1 cellular context compared by ENCODE assay signal in genomic region chr12:104569348-104570173, GRCh38.
A peak's percentile ranks its signal among the peaks of the same experiment; 100 is the strongest.
TF ChIP-seq lines count a peak whose summit lies in the region.

No MANE protein-coding gene starts in this region.

TF ChIP-seq in GM12878, 131 proteins besides CTCF, POLR2A, EP300 and RAD21 (continued from another document and continues in another):
- TF ChIP-seq E2F8 (IDR thresholded peaks at IDR 0.05; ENCODE audit: low read depth, partially characterized antibody) = no peak
- 0 out of 2 replicates have a peak, but pooled peaks have one; percentile 59 for TF ChIP-seq GATAD2B (conservative IDR thresholded peaks at IDR 0.05; ENCODE audit: low read depth)
- TF ChIP-seq, protein P1, sequence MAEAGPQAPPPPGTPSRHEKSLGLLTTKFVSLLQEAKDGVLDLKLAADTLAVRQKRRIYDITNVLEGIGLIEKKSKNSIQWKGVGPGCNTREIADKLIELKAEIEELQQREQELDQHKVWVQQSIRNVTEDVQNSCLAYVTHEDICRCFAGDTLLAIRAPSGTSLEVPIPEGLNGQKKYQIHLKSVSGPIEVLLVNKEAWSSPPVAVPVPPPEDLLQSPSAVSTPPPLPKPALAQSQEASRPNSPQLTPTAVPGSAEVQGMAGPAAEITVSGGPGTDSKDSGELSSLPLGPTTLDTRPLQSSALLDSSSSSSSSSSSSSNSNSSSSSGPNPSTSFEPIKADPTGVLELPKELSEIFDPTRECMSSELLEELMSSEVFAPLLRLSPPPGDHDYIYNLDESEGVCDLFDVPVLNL (IDR thresholded peaks at IDR 0.05; ENCODE audit: low read depth, low read length) = no peak
- no peak for TF ChIP-seq SUPT20H (IDR thresholded peaks at IDR 0.05; ENCODE audit: borderline replicate concordance, control insufficient read depth, low read depth, low read length)
- no peak for TF ChIP-seq TCF3 (IDR thresholded peaks at IDR 0.05; ENCODE audit: borderline replicate concordance, insufficient read depth, low read depth, low read length)
- TF ChIP-seq TBL1XR1 (IDR thresholded peaks at IDR 0.05; ENCODE audit: low read depth, low read length) = peak; percentile 34; the same call in 1 of the 2 replicates
- TF ChIP-seq SREBF2 (IDR thresholded peaks at IDR 0.05; ENCODE audit: low read length) = no peak
- TF ChIP-seq ZNF687 (IDR thresholded peaks at IDR 0.05) = no peak; the same call in 1 of the 2 replicates
- peak; percentile 62; the same call in 1 of the 2 replicates for TF ChIP-seq TCF7 (IDR thresholded peaks at IDR 0.05; ENCODE audit: borderline replicate concordance)
- TF ChIP-seq, protein P2, sequence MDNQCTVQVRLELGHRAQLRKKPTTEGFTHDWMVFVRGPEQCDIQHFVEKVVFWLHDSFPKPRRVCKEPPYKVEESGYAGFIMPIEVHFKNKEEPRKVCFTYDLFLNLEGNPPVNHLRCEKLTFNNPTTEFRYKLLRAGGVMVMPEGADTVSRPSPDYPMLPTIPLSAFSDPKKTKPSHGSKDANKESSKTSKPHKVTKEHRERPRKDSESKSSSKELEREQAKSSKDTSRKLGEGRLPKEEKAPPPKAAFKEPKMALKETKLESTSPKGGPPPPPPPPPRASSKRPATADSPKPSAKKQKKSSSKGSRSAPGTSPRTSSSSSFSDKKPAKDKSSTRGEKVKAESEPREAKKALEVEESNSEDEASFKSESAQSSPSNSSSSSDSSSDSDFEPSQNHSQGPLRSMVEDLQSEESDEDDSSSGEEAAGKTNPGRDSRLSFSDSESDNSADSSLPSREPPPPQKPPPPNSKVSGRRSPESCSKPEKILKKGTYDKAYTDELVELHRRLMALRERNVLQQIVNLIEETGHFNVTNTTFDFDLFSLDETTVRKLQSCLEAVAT (IDR thresholded peaks at IDR 0.05) = no peak
- peak; percentile 71; the same call in 1 of the 2 replicates for TF ChIP-seq FOXM1 (IDR thresholded peaks at IDR 0.05; ENCODE audit: low read depth, low read length)
- TF ChIP-seq SPI1 (IDR thresholded peaks at IDR 0.05; ENCODE audit: borderline replicate concordance, insufficient read depth, low read depth, low read length) = peak; percentile 68
- peak; percentile 71 for TF ChIP-seq DPF2 (IDR thresholded peaks at IDR 0.05)
- TF ChIP-seq NRF1 (conservative IDR thresholded peaks at IDR 0.05; ENCODE audit: low read depth, low read length) = no peak
- peak in 1 of 2 experiments; percentile 95; a peak in 2 of 4 replicates for TF ChIP-seq ETV6 (conservative IDR thresholded peaks at IDR 0.05 in 1 of 2, IDR thresholded peaks at IDR 0.05 in 1 of 2; ENCODE audit: borderline replicate concordance in 1 of 2, low read depth in 1 of 2)
- peak; percentile 71; the same call in 1 of the 2 replicates for TF ChIP-seq PAX5 (IDR thresholded peaks at IDR 0.05; ENCODE audit: borderline replicate concordance, low read depth, low read length)
- no peak for TF ChIP-seq MAX (IDR thresholded peaks at IDR 0.05; ENCODE audit: low read depth, low read length)
- no peak for TF ChIP-seq STAT1 (conservative IDR thresholded peaks at IDR 0.05)
- no peak for TF ChIP-seq ZSCAN29 (IDR thresholded peaks at IDR 0.05)
- TF ChIP-seq, protein P3, sequence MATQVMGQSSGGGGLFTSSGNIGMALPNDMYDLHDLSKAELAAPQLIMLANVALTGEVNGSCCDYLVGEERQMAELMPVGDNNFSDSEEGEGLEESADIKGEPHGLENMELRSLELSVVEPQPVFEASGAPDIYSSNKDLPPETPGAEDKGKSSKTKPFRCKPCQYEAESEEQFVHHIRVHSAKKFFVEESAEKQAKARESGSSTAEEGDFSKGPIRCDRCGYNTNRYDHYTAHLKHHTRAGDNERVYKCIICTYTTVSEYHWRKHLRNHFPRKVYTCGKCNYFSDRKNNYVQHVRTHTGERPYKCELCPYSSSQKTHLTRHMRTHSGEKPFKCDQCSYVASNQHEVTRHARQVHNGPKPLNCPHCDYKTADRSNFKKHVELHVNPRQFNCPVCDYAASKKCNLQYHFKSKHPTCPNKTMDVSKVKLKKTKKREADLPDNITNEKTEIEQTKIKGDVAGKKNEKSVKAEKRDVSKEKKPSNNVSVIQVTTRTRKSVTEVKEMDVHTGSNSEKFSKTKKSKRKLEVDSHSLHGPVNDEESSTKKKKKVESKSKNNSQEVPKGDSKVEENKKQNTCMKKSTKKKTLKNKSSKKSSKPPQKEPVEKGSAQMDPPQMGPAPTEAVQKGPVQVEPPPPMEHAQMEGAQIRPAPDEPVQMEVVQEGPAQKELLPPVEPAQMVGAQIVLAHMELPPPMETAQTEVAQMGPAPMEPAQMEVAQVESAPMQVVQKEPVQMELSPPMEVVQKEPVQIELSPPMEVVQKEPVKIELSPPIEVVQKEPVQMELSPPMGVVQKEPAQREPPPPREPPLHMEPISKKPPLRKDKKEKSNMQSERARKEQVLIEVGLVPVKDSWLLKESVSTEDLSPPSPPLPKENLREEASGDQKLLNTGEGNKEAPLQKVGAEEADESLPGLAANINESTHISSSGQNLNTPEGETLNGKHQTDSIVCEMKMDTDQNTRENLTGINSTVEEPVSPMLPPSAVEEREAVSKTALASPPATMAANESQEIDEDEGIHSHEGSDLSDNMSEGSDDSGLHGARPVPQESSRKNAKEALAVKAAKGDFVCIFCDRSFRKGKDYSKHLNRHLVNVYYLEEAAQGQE (IDR thresholded peaks at IDR 0.05; ENCODE audit: low read depth, low read length) = no peak
- no peak; the same call in 1 of the 2 replicates for TF ChIP-seq CREB1 (IDR thresholded peaks at IDR 0.05; ENCODE audit: low read depth)
- TF ChIP-seq, protein P4, sequence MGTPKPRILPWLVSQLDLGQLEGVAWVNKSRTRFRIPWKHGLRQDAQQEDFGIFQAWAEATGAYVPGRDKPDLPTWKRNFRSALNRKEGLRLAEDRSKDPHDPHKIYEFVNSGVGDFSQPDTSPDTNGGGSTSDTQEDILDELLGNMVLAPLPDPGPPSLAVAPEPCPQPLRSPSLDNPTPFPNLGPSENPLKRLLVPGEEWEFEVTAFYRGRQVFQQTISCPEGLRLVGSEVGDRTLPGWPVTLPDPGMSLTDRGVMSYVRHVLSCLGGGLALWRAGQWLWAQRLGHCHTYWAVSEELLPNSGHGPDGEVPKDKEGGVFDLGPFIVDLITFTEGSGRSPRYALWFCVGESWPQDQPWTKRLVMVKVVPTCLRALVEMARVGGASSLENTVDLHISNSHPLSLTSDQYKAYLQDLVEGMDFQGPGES (IDR thresholded peaks at IDR 0.05) = no peak
- no peak for TF ChIP-seq NFXL1 (IDR thresholded peaks at IDR 0.05; ENCODE audit: borderline replicate concordance)
- no peak for TF ChIP-seq EZH2 (IDR thresholded peaks at IDR 0.05; ENCODE audit: borderline replicate concordance, control insufficient read depth, low read depth, low read length)
- TF ChIP-seq CHD1 (IDR thresholded peaks at IDR 0.05; ENCODE audit: low read depth, low read length) = no peak
- TF ChIP-seq BCL11A (IDR thresholded peaks at IDR 0.05; ENCODE audit: low read depth, low read length) = 0 out of 2 replicates have a peak, but pooled peaks have one; percentile 8
- TF ChIP-seq IRF5 (IDR thresholded peaks at IDR 0.05; ENCODE audit: borderline replicate concordance) = no peak
- TF ChIP-seq SREBF1 (IDR thresholded peaks at IDR 0.05; ENCODE audit: low read length) = no peak
- TF ChIP-seq RUNX3 (IDR thresholded peaks at IDR 0.05; ENCODE audit: low read length) = peak; percentile 97
- no peak for TF ChIP-seq RAD51 (IDR thresholded peaks at IDR 0.05)
- TF ChIP-seq BMI1 (IDR thresholded peaks at IDR 0.05; ENCODE audit: borderline replicate concordance) = peak; percentile 26; the same call in 1 of the 2 replicates
- no peak for TF ChIP-seq BACH1 (IDR thresholded peaks at IDR 0.05; ENCODE audit: borderline replicate concordance)
- no peak for TF ChIP-seq HCFC1 (IDR thresholded peaks at IDR 0.05; ENCODE audit: low read length)
- no peak; the same call in 1 of the 2 replicates for TF ChIP-seq NKRF (conservative IDR thresholded peaks at IDR 0.05)
- no peak for TF ChIP-seq ZZZ3 (IDR thresholded peaks at IDR 0.05; ENCODE audit: control insufficient read depth, insufficient read length, low read depth)
- 0 out of 2 replicates have a peak, but pooled peaks have one; percentile 16 for TF ChIP-seq WRNIP1 (IDR thresholded peaks at IDR 0.05; ENCODE audit: borderline replicate concordance, low read depth, low read length)
- TF ChIP-seq IRF4 (IDR thresholded peaks at IDR 0.05; ENCODE audit: low read depth, low read length) = peak; percentile 55; the same call in 1 of the 2 replicates
- TF ChIP-seq ZNF24 (IDR thresholded peaks at IDR 0.05) = peak; percentile 19
- TF ChIP-seq MEF2B (IDR thresholded peaks at IDR 0.05; ENCODE audit: partially characterized antibody, poor library complexity, severe bottlenecking) = peak; percentile 73
- no peak for TF ChIP-seq MYC (IDR thresholded peaks at IDR 0.05; ENCODE audit: insufficient read depth, insufficient read length, insufficient replicate concordance, low read length, severe bottlenecking)
- 0 out of 2 replicates have a peak, but pooled peaks have one; percentile 9 for TF ChIP-seq YY1 (IDR thresholded peaks at IDR 0.05; ENCODE audit: low read depth, low read length)
- TF ChIP-seq RCOR1 (conservative IDR thresholded peaks at IDR 0.05; ENCODE audit: low read depth, low read length) = no peak
- 0 out of 2 replicates have a peak, but pooled peaks have one; percentile 31 for TF ChIP-seq MEF2A (IDR thresholded peaks at IDR 0.05; ENCODE audit: insufficient read depth, low read depth, low read length)
- TF ChIP-seq BRCA1 (IDR thresholded peaks at IDR 0.05; ENCODE audit: low read depth, low read length) = no peak
- TF ChIP-seq HDAC2 (IDR thresholded peaks at IDR 0.05) = no peak
- TF ChIP-seq CHD2 (IDR thresholded peaks at IDR 0.05; ENCODE audit: borderline replicate concordance, low read depth, low read length) = 0 out of 2 replicates have a peak, but pooled peaks have one; percentile 32
- no peak for TF ChIP-seq NFYA (IDR thresholded peaks at IDR 0.05; ENCODE audit: borderline replicate concordance, low read depth, low read length)
